24 cellular contexts compared by ENCODE assay signal in genomic region chr1:36055706-36056105, GRCh38. TPM values are rescaled to one million over a fixed set of nuclear protein-coding genes. Genes with fewer than 3 reads are reported as not detected.
"Had no signal": no experiment of that assay in that cellular context is flagged by ENCODE, and none has a peak within 500 bp of the region (broad histone marks: within the 10 kb centered on the region; RNA-seq: fewer than 3 reads in every experiment).

No MANE protein-coding gene starts in this region.

- H3K4me3 ChIP-seq: esophagus muscularis mucosa, heart right ventricle, left ventricle myocardium inferior, mucosa of descending colon, smooth muscle cell, tibial artery had no signal

- FAIRE-seq: endothelial cell of umbilical vein, urothelium cell line had no signal

- H3K9me3 ChIP-seq: esophagus muscularis mucosa, heart right ventricle, left ventricle myocardium inferior, mucosa of descending colon, tibial artery had no signal

- H3K27me3 ChIP-seq: esophagus muscularis mucosa, heart right ventricle, tibial artery had no signal

- H3K4me1 ChIP-seq: esophagus muscularis mucosa, left ventricle myocardium inferior, tibial artery had no signal

- H3K4me2 ChIP-seq: smooth muscle cell had no signal

- ATAC-seq: activated CD8-positive, alpha-beta T cell treated with anti-CD3 and anti-CD28 coated beads for 36 hours; activated T-helper 17 cell treated with anti-CD3 and anti-CD28 coated beads, Interleukin-2, amount 50 U/mL, for 72 hours; heart right ventricle; mucosa of descending colon; sciatic nerve had no signal

- DNase-seq: activated B cell treated with CpG ODN at 0.5 μM for 24 hours; activated CD4-positive, alpha-beta T cell treated with anti-CD3 and anti-CD28 coated beads for 48 hours; activated CD8-positive, alpha-beta T cell treated with anti-CD3 and anti-CD28 coated beads for 36 hours; activated naive CD4-positive, alpha-beta T cell; activated naive CD8-positive, alpha-beta T cell treated with anti-CD3 and anti-CD28 coated beads for 36 hours; activated T-cell treated with anti-CD3 and anti-CD28 coated beads, Interleukin-2, amount 50 U/mL, for 1 hour; amygdala; dermis blood vessel endothelial cell; effector memory CD4-positive, alpha-beta T cell; heart right ventricle; kidney glomerular epithelial cell; left ventricle myocardium inferior; mucosa of descending colon; naive B cell; stimulated activated CD8-positive, alpha-beta memory T cell treated with anti-CD3 and anti-CD28 coated beads, Interleukin-4, amount 100 ng/mL, for 48 hours; stimulated activated naive CD4-positive, alpha-beta T cell; tibial artery had no signal

- H3K27ac ChIP-seq: esophagus muscularis mucosa, left ventricle myocardium inferior, tibial artery had no signal

RNA-seq across cellular contexts. Expression of gene TEKT2, which starts 28.2 kb away (rescaled TPM):
- total RNA-seq: activated B cell treated with CpG ODN at 0.5 μM for 24 hours, cardiac septum, heart right ventricle, left ventricle myocardium inferior had no signal
